ENCODE assay signal across 8 cellular contexts in genomic region chr6:136920858-136921520, GRCh38. TPM values are rescaled to one million over a fixed set of nuclear protein-coding genes. Genes with fewer than 3 reads are reported as not detected.
DNase-seq lines count a peak whose midpoint lies in the region; ATAC-seq and TF ChIP-seq lines count a peak whose summit lies in the region.

No MANE protein-coding gene starts in this region.

- TF ChIP-seq CTCF in epithelial cell of esophagus (IDR thresholded peaks at IDR 0.05; ENCODE audit: insufficient read depth, low read depth, low read length, missing control alignments) (no peak), nephron (IDR thresholded peaks at IDR 0.05; ENCODE audit: unreplicated experiment in 3 of 3) (no peak)

- H3K4me1 Mint-ChIP-seq in T-cell, result peaks cover 25 to 33% (median 32%) of the 10 kb centered on the region in 3 donors
- peaks cover 14% of the 10 kb centered on the region for H3K4me1 Mint-ChIP-seq in nephron

- H3K4me3 ChIP-seq in epithelial cell of esophagus (ENCODE audit: low read length), result peak overlapping the region; percentile 38

- peak; percentile 7 for DNase-seq in stimulated activated CD4-positive, alpha-beta T cell treated with anti-CD3 and anti-CD28 coated beads, Interleukin-4, amount 100 ng/mL, for 1 hour
- DNase-seq in stimulated activated CD4-positive, alpha-beta T cell treated with anti-CD3 and anti-CD28 coated beads, Interleukin-1b, Interleukin-23, amount 100 ng/mL, for 48 hours, result no peak
- DNase-seq in T-cell (peak in 3 of 34 experiments; percentile 4 to 7 (median 5)), epithelial cell of esophagus (ENCODE audit: low read depth) (no peak), NAMALWA (ENCODE audit: low spot score) (no peak)
- DNase-seq in activated effector memory CD4-positive, alpha-beta T cell treated with Interleukin-2 at 50 U/mL for 16 hours, result no peak

- peaks cover 49 to 52% of the 10 kb centered on the region in 2 donors for H3K27me3 Mint-ChIP-seq in T-cell
- peaks cover 65% of the 10 kb centered on the region for H3K27me3 Mint-ChIP-seq in nephron (ENCODE audit: low read depth)

- TF ChIP-seq POLR2A in GM18505 (IDR thresholded peaks at IDR 0.05; ENCODE audit: borderline replicate concordance, extremely low read depth, insufficient read depth, insufficient read length), result no peak

- POLR2A ChIA-PET in T-cell (lab: Charles Lee), result interaction anchor here in 1 of 2 donors (0.6 kb wide), 1 partner anchor 904 kb away, joined by 4 read pairs; no protein-coding TSS in a partner anchor

- H3K9me3 Mint-ChIP-seq in T-cell, result no peaks in the 10 kb centered on the region
- H3K9me3 Mint-ChIP-seq in nephron, result no peaks in the 10 kb centered on the region

- peaks cover 7% of the 10 kb centered on the region for H3K36me3 Mint-ChIP-seq in T-cell
- H3K36me3 Mint-ChIP-seq in nephron (ENCODE audit: low read depth), result peaks cover 9% of the 10 kb centered on the region

- CTCF ChIA-PET in T-cell (lab: Charles Lee), result interaction anchor here in 1 of 2 donors (0.6 to 1.2 kb wide), 2 partner anchors 93 to 274 kb away, joined by 4 to 5 read pairs; no protein-coding TSS in a partner anchor

- H3K4me3 Mint-ChIP-seq in T-cell (peak overlapping the region; percentile 74 to 81 (median 75)), nephron (peak overlapping the region; percentile 85 to 88 (median 86))

- H3K27ac Mint-ChIP-seq in T-cell (peak overlapping the region in 1 of 2 donors; percentile 67), nephron (no peak overlapping the region)

- ATAC-seq in T-cell (replicated peaks in 1 of 4) (peak in 3 of 4 experiments; percentile 16 to 37 (median 25)), GM18505 (IDR thresholded peaks at IDR 0.05; ENCODE audit: unreplicated experiment) (no peak)

RNA-seq across cellular contexts. Expression of gene SLC35D3, which starts 1.1 kb away (rescaled TPM):
- not detected for total RNA-seq in T-cell
